1 cellular context compared by ENCODE assay signal in the genomic region with DNA sequence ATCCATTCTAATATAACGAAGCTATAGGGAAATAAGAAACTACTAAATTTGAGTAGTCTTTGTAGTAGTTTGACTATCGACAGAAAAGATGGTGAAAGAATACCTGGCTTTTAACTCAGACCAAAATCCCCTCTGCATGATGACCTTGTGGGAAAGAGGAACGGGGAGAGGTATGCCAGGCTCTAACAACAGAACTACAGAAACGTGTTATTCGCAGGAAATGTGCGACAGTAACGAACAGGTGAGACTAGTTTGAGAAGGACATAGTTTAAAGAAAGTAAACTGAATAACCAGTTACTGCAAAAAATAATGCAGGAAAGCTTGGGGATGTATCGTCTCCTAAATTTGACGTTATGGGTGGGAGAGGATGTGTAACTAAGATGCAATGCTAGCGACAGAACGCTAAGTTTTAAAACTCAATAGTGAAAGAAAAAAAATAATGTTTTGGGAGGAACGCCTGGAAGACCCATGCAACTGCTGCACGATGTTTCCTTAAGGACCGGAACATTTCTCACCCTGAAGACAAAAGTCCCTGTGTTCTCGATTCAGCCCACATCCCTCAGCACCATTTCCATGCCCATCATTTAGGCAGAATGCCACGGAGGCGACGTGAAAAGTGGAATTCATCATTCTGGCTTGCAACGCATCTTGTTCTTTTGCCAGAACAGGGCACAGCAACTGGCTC.
A peak's percentile ranks its signal among the peaks of the same experiment; 100 is the strongest.
TF ChIP-seq lines count a peak whose summit lies in the region.

No MANE protein-coding gene starts in this region.

TF ChIP-seq in HepG2, 621 proteins besides CTCF, POLR2A, EP300 and RAD21 (continued from another document):
- peak; percentile 68 for TF ChIP-seq PHF8 (CRISPR knock-in tag; IDR thresholded peaks at IDR 0.05)
- no peak for TF ChIP-seq ZNF496 (CRISPR knock-in tag; IDR thresholded peaks at IDR 0.05; ENCODE audit: insufficient replicate concordance)
- no peak for TF ChIP-seq ATF1 (CRISPR knock-in tag; IDR thresholded peaks at IDR 0.05)
- TF ChIP-seq IKZF4 (CRISPR knock-in tag; IDR thresholded peaks at IDR 0.05; ENCODE audit: borderline replicate concordance, low read depth, not compliant biosample characterization) = peak; percentile 14
- peak; percentile 3 for TF ChIP-seq ZNF781 (CRISPR knock-in tag; IDR thresholded peaks at IDR 0.05; ENCODE audit: borderline replicate concordance, not compliant biosample characterization)
- TF ChIP-seq, protein P1, sequence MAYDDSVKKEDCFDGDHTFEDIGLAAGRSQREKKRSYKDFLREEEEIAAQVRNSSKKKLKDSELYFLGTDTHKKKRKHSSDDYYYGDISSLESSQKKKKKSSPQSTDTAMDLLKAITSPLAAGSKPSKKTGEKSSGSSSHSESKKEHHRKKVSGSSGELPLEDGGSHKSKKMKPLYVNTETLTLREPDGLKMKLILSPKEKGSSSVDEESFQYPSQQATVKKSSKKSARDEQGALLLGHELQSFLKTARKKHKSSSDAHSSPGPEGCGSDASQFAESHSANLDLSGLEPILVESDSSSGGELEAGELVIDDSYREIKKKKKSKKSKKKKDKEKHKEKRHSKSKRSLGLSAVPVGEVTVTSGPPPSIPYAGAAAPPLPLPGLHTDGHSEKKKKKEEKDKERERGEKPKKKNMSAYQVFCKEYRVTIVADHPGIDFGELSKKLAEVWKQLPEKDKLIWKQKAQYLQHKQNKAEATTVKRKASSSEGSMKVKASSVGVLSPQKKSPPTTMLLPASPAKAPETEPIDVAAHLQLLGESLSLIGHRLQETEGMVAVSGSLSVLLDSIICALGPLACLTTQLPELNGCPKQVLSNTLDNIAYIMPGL (CRISPR knock-in tag; IDR thresholded peaks at IDR 0.05; ENCODE audit: borderline replicate concordance in 1 of 2, low read depth in 1 of 2) = 0 out of 4 replicates have a peak, but pooled peaks of 1 of the 2 experiments have one; percentile 34
- 0 out of 2 replicates have a peak, but pooled peaks have one; percentile 16 for TF ChIP-seq FOXO1 (CRISPR knock-in tag; IDR thresholded peaks at IDR 0.05)
- TF ChIP-seq ZNF510 (CRISPR knock-in tag; IDR thresholded peaks at IDR 0.05; ENCODE audit: low read depth) = 0 out of 2 replicates have a peak, but pooled peaks have one; percentile 45
- no peak for TF ChIP-seq NFKBIZ (CRISPR knock-in tag; IDR thresholded peaks at IDR 0.05)
